3 cellular contexts compared by ENCODE assay signal in genomic region chr14:70920608-70921007, GRCh38.
TF ChIP-seq lines count a peak whose summit lies in the region.

No MANE protein-coding gene starts in this region.

TF ChIP-seq in SK-N-SH treated with all-trans-retinoic acid at 6 μM for 48 hours, 23 proteins besides CTCF, POLR2A, EP300 and RAD21 (continued from another document and continues in another):
- TF ChIP-seq ZNF8 (CRISPR knock-in tag; IDR thresholded peaks at IDR 0.05) = no peak
- TF ChIP-seq TCF4 (CRISPR knock-in tag; IDR thresholded peaks at IDR 0.05; ENCODE audit: borderline replicate concordance) = no peak
- TF ChIP-seq GLIS3 (CRISPR knock-in tag; IDR thresholded peaks at IDR 0.05) = no peak
- TF ChIP-seq ZFP30 (CRISPR knock-in tag; IDR thresholded peaks at IDR 0.05) = no peak
- TF ChIP-seq CSRNP3 (CRISPR knock-in tag; IDR thresholded peaks at IDR 0.05) = no peak
- no peak for TF ChIP-seq ZNF70 (CRISPR knock-in tag; IDR thresholded peaks at IDR 0.05)
- no peak for TF ChIP-seq ZC3H10 (CRISPR knock-in tag; IDR thresholded peaks at IDR 0.05)
- no peak for TF ChIP-seq POU6F1 (CRISPR knock-in tag; IDR thresholded peaks at IDR 0.05; ENCODE audit: borderline replicate concordance, low read depth)
- TF ChIP-seq ISL1 (CRISPR knock-in tag; IDR thresholded peaks at IDR 0.05) = no peak
- TF ChIP-seq CREB5 (CRISPR knock-in tag; IDR thresholded peaks at IDR 0.05; ENCODE audit: low read depth) = no peak
- TF ChIP-seq PATZ1 (CRISPR knock-in tag; IDR thresholded peaks at IDR 0.05; ENCODE audit: borderline replicate concordance) = no peak
- TF ChIP-seq TOX (CRISPR knock-in tag; IDR thresholded peaks at IDR 0.05; ENCODE audit: borderline replicate concordance) = no peak
- no peak for TF ChIP-seq CSDC2 (CRISPR knock-in tag; IDR thresholded peaks at IDR 0.05)

TF ChIP-seq in SK-N-SH, 30 proteins besides CTCF, POLR2A, EP300 and RAD21 (continued from another document):
- TF ChIP-seq NFIC (IDR thresholded peaks at IDR 0.05; ENCODE audit: borderline replicate concordance) (no peak), TEAD4 (IDR thresholded peaks at IDR 0.05; ENCODE audit: borderline replicate concordance, insufficient read depth) (no peak), GATA2 (CRISPR knock-in tag; IDR thresholded peaks at IDR 0.05) (no peak), SIN3A (IDR thresholded peaks at IDR 0.05; ENCODE audit: borderline replicate concordance, low read depth, low read length) (no peak), ELF1 (IDR thresholded peaks at IDR 0.05) (no peak), FOXJ3 (CRISPR knock-in tag; IDR thresholded peaks at IDR 0.05) (no peak), TCF12 (IDR thresholded peaks at IDR 0.05) (no peak), GABPA (IDR thresholded peaks at IDR 0.05; ENCODE audit: low read depth) (no peak), EZH2phosphoT487 (IDR thresholded peaks at IDR 0.05; ENCODE audit: borderline replicate concordance, low read depth) (no peak), NRF1 (IDR thresholded peaks at IDR 0.05; ENCODE audit: low read depth, low read length) (no peak), MXI1 (IDR thresholded peaks at IDR 0.05; ENCODE audit: low read depth, low read length) (no peak), MAX (IDR thresholded peaks at IDR 0.05; ENCODE audit: low read depth) (no peak), FOXM1 (IDR thresholded peaks at IDR 0.05; ENCODE audit: low read depth) (no peak), MEF2A (IDR thresholded peaks at IDR 0.05; ENCODE audit: borderline replicate concordance, low read depth) (no peak), SMC3 (IDR thresholded peaks at IDR 0.05; ENCODE audit: low read depth, low read length) (no peak), RCOR1 (IDR thresholded peaks at IDR 0.05; ENCODE audit: low read length) (no peak)

TF ChIP-seq in IMR-90, 13 proteins besides CTCF, POLR2A, EP300 and RAD21 (continued from another document):
- no peak for TF ChIP-seq USF2 (IDR thresholded peaks at IDR 0.05; ENCODE audit: low read depth, low read length)
- TF ChIP-seq BHLHE40 (IDR thresholded peaks at IDR 0.05; ENCODE audit: low read depth, low read length) = no peak
- no peak for TF ChIP-seq MXI1 (IDR thresholded peaks at IDR 0.05; ENCODE audit: borderline replicate concordance, low read depth, low read length)
- no peak for TF ChIP-seq FOS (IDR thresholded peaks at IDR 0.05; ENCODE audit: low read depth, low read length)
- no peak for TF ChIP-seq ELK1 (IDR thresholded peaks at IDR 0.05; ENCODE audit: borderline replicate concordance, low read depth, low read length)
- TF ChIP-seq NFE2L2 (IDR thresholded peaks at IDR 0.05; ENCODE audit: low read depth, low read length) = no peak
- TF ChIP-seq CHD1 (IDR thresholded peaks at IDR 0.05; ENCODE audit: low read depth, low read length) = no peak
- TF ChIP-seq MAFK (IDR thresholded peaks at IDR 0.05; ENCODE audit: low read depth, low read length) = no peak
- TF ChIP-seq MAZ (IDR thresholded peaks at IDR 0.05; ENCODE audit: borderline replicate concordance, low read depth, low read length) = no peak
- TF ChIP-seq SMC3 (IDR thresholded peaks at IDR 0.05; ENCODE audit: low read depth, low read length) = no peak
- no peak for TF ChIP-seq RCOR1 (IDR thresholded peaks at IDR 0.05; ENCODE audit: insufficient replicate concordance, low read length)
